9 cellular contexts compared by ENCODE assay signal in the genomic region with DNA sequence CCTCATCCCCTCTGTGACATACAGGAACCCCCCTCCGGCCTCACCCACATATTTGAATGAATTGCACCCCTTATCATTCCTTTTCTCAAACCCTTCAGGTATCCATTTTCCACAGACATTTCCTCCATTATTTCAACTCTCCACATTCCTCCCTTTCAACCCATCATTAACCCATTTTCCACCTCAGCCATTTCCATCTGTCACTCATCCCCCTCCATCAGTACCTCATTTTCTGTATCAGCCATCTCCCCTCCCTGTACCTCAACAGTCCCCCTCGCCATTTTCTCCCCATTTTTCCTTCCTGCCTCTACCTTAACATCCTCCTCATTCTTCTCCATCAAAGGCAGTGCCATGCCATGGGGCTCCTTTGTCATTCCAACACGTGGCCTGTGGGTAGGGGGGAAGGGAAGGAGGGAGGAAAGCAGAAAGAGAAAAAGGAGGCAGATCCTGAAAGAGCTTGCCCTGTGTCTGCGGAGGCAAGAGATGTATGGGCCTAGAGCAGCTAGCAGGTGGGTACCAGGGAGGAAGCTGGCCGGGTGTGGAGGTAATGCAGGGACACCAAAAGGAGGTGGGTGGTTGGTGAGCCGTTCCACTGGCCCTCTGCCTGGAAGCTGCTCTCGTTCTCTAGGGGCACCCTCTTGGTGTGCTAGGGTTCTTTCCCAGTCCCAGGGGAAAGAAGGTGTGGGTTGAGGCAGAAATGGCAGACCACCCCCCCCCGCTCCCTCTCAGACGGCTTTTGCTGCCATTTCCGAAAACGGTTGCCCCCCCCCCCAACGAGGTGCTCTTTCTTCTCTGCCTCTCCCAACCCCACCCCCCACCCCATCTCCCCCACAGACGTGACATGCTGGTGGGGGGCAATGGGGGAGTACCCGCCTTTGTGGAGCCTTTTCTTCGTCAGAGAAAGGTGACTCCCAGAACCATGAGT. TPM values are rescaled to one million over a fixed set of nuclear protein-coding genes. Genes with fewer than 3 reads are reported as not detected.
A peak's percentile ranks its signal among the peaks of the same experiment; 100 is the strongest.
DNase-seq lines count a peak whose midpoint lies in the region; ATAC-seq, FAIRE-seq and TF ChIP-seq lines count a peak whose summit lies in the region.
"Had no signal": no experiment of that assay in that cellular context is flagged by ENCODE, and none has a peak within 500 bp of the region (broad histone marks: within the 10 kb centered on the region; RNA-seq: fewer than 3 reads in every experiment).

No MANE protein-coding gene starts in this region.

- H3K27ac ChIP-seq in K562 (ENCODE audit: extremely low read depth, low read depth, low read length) (no peak overlapping the region; the same call in 2 of the 3 replicates), mesendoderm (ENCODE audit: low read depth, low read length) (no peak overlapping the region), tibial artery (peak overlapping the region; percentile 93 to 100)

- no peak for FAIRE-seq in K562 (lab: Jason Lieb, UNC)

- H2BK5ac ChIP-seq in mesendoderm (ENCODE audit: low read length), result no peak overlapping the region

- H2BK15ac ChIP-seq in mesendoderm (replicated peaks; ENCODE audit: low read depth), result no peak overlapping the region

- H3K9me3 Mint-ChIP-seq in activated T-cell treated with anti-CD3 and anti-CD28 coated beads, Interleukin-2, amount 50 U/mL, for 72 hours, result no peaks in the 10 kb centered on the region

- H3K79me1 ChIP-seq in mesendoderm (ENCODE audit: low read length), result no peaks in the 10 kb centered on the region

- H4K20me1 ChIP-seq in K562 (replicated peaks; ENCODE audit: control insufficient read depth, insufficient read depth, low read length), result no peaks in the 10 kb centered on the region

- TF ChIP-seq POLR2A in K562 (conservative IDR thresholded peaks at IDR 0.05) (no peak), erythroblast (IDR thresholded peaks at IDR 0.05; ENCODE audit: low read length) (no peak)

- no peak for TF ChIP-seq RAD21 in K562 (CRISPR knock-in tag; conservative IDR thresholded peaks at IDR 0.05 in 1 of 2, IDR thresholded peaks at IDR 0.05 in 1 of 2)

- H3K27ac Mint-ChIP-seq in activated T-cell treated with anti-CD3 and anti-CD28 coated beads, Interleukin-2, amount 50 U/mL, for 72 hours, result peak overlapping the region; percentile 43

- H3K27me3 Mint-ChIP-seq in activated T-cell treated with anti-CD3 and anti-CD28 coated beads, Interleukin-2, amount 50 U/mL, for 72 hours (ENCODE audit: low read depth), result no peaks in the 10 kb centered on the region

- H3K9ac ChIP-seq in K562 (ENCODE audit: insufficient read depth in 1 of 2, low read depth in 2 of 2, low read length in 2 of 2), result peak overlapping the region in 1 of 2 experiments; percentile 65; a peak in 1 of 4 replicates
- peak overlapping the region; percentile 80 for H3K9ac ChIP-seq in mesendoderm (ENCODE audit: low read length)

- H3K4me1 ChIP-seq in K562 (replicated peaks in 1 of 2; ENCODE audit: control insufficient read depth in 2 of 2, insufficient read depth in 2 of 2, low read length in 2 of 2) (peaks cover 51 to 52% of the 10 kb centered on the region in 2 experiments), mesendoderm (ENCODE audit: control insufficient read depth, low read depth, low read length) (peaks cover 30% of the 10 kb centered on the region), tibial artery (peaks cover 0 to 69% (median 57%) of the 10 kb centered on the region in 4 donors)

- no peaks in the 10 kb centered on the region for H3K36me3 ChIP-seq in K562 (ENCODE audit: control insufficient read depth, insufficient read depth, low read length)
- no peaks in the 10 kb centered on the region for H3K36me3 ChIP-seq in mesendoderm (ENCODE audit: control insufficient read depth, insufficient read depth, low read length)
- H3K36me3 ChIP-seq in tibial artery, result peaks cover 2 to 4% (median 3%) of the 10 kb centered on the region in 3 donors

- H3K79me2 ChIP-seq in K562 (ENCODE audit: control insufficient read depth, insufficient read depth, low read length), result no peaks in the 10 kb centered on the region; the same call in 2 of the 3 replicates
- H3K79me2 ChIP-seq in mesendoderm (ENCODE audit: control insufficient read depth, insufficient read depth, low read length), result no peaks in the 10 kb centered on the region

- no peak for TF ChIP-seq EP300 in K562 (IDR thresholded peaks at IDR 0.05; ENCODE audit: low read length)

- H3K4ac ChIP-seq in mesendoderm (ENCODE audit: low read depth, low read length), result no peak overlapping the region

- POLR2A ChIA-PET in K562 (lab: Yijun Ruan, JAX), result interaction anchor here (0.6 kb wide), 1 partner anchor 31 kb away, joined by 3 read pairs; no protein-coding TSS in a partner anchor

- CTCF ChIA-PET in K562 (lab: Yijun Ruan, JAX; ENCODE audit: low intra/inter-chr PET ratio), result no interaction called here

- H2BK120ac ChIP-seq in mesendoderm (ENCODE audit: low read depth, low read length), result no peak overlapping the region

- no peaks in the 10 kb centered on the region for H3K27me3 ChIP-seq in K562 (ENCODE audit: control insufficient read depth in 2 of 2, insufficient read depth in 2 of 2, low read length in 2 of 2)
- no peaks in the 10 kb centered on the region for H3K27me3 ChIP-seq in mesendoderm (ENCODE audit: insufficient read depth, low read length, poor library complexity)
- H3K27me3 ChIP-seq in tibial artery, result no peaks in the 10 kb centered on the region

- H3K36me3 Mint-ChIP-seq in activated T-cell treated with anti-CD3 and anti-CD28 coated beads, Interleukin-2, amount 50 U/mL, for 72 hours (ENCODE audit: insufficient read depth in 2 of 2), result peaks cover 1 to 2% of the 10 kb centered on the region in 2 donors

- TF ChIP-seq CTCF in K562 (IDR thresholded peaks at IDR 0.05 in 2 of 3, conservative IDR thresholded peaks at IDR 0.05 in 1 of 3; ENCODE audit: insufficient read depth in 2 of 3, low read depth in 1 of 3, low read length in 3 of 3), result no peak
- TF ChIP-seq CTCF in tibial artery (IDR thresholded peaks at IDR 0.05), result no peak

- intact Hi-C loops in K562 (cut with micrococcal nuclease), result no loop called here
- intact Hi-C loops in tibial artery (cut with DNase I; ENCODE audit: low total_unique reads), result loop anchor here (5.0 kb wide), 1 partner anchor 121 kb away; no protein-coding TSS in a partner anchor

- no peak overlapping the region for H4K5ac ChIP-seq in mesendoderm (ENCODE audit: low read length)

- in situ Hi-C loops in K562 (cut with MboI), result no loop called here

- H2AFZ ChIP-seq in K562 (ENCODE audit: low read depth, low read length), result no peak overlapping the region; the same call in 1 of the 2 replicates

- H3K4me1 Mint-ChIP-seq in activated T-cell treated with anti-CD3 and anti-CD28 coated beads, Interleukin-2, amount 50 U/mL, for 72 hours (ENCODE audit: low read depth), result peaks cover 78% of the 10 kb centered on the region

- 58% methylated on average over 6 of the region's 15 CpGs for WGBS in K562 (ENCODE audit: insufficient coverage, low coverage, missing lambda C conversion rate)
- no CpG with 5 or more reads among the region's 15 CpGs for WGBS in mesendoderm (ENCODE audit: extremely low coverage, insufficient coverage, low lambda C conversion rate)

- no peak for DNase-seq in activated T-cell treated with anti-CD3 and anti-CD28 coated beads, Interleukin-2, amount 50 U/mL, for 72 hours
- DNase-seq in activated T-cell treated with anti-CD3 and anti-CD28 coated beads, Interleukin-2, amount 50 U/mL, for 1 hour, result no peak
- DNase-seq in K562 (ENCODE audit: extremely low read depth in 1 of 4, low spot score in 3 of 4) (no peak), mesendoderm (peak; percentile 41), tibial artery (peak in 1 of 2 donors; percentile 74), NOMO-1 (lab: John Stamatoyannopoulos, UW; ENCODE audit: unreplicated experiment in 2 of 2) (no peak), erythroblast (lab: John Stamatoyannopoulos, UW) (no peak)

- peak overlapping the region; percentile 72 to 74 for H3K4me3 Mint-ChIP-seq in activated T-cell treated with anti-CD3 and anti-CD28 coated beads, Interleukin-2, amount 50 U/mL, for 72 hours

- H3K4me3 ChIP-seq in K562 (no peak overlapping the region), mesendoderm (ENCODE audit: low read length) (peak overlapping the region; percentile 44), tibial artery (peak overlapping the region; percentile 90 to 91)

- H3K18ac ChIP-seq in mesendoderm (ENCODE audit: low read length), result no peak overlapping the region

- no peak overlapping the region for H3K23ac ChIP-seq in mesendoderm (ENCODE audit: low read length)

- H3K4me2 ChIP-seq in K562 (ENCODE audit: insufficient read depth, low read length) (peak overlapping the region; percentile 58), mesendoderm (ENCODE audit: low read length) (peak overlapping the region; percentile 89)

- H3K9me3 ChIP-seq in K562 (replicated peaks; ENCODE audit: control insufficient read depth, insufficient read depth, low read depth, low read length), result no peaks in the 10 kb centered on the region
- H3K9me3 ChIP-seq in tibial artery, result no peaks in the 10 kb centered on the region

- no peak overlapping the region for H2AK5ac ChIP-seq in mesendoderm (ENCODE audit: low read length)

- TSS peak; percentile 50 for BruUV-seq in K562 (replicated peaks; lab: Mats Ljungman, UMichigan)

- no peak for ATAC-seq in activated T-cell treated with anti-CD3 and anti-CD28 coated beads, Interleukin-2, amount 50 U/mL, for 72 hours (replicated peaks in 1 of 2)
- ATAC-seq in K562 (no peak), GM21786 (IDR thresholded peaks at IDR 0.05; ENCODE audit: unreplicated experiment) (no peak)

- no peak overlapping the region for H4K8ac ChIP-seq in mesendoderm (ENCODE audit: low read depth, low read length)

- H3K9me1 ChIP-seq in K562 (ENCODE audit: control insufficient read depth, insufficient read depth, low read length), result peaks cover 9% of the 10 kb centered on the region

- peak overlapping the region; percentile 86 for H3K56ac ChIP-seq in mesendoderm (ENCODE audit: low read length)

RNA-seq across cellular contexts. Expression of a gene that starts 1.6 kb away (rescaled TPM):
- total RNA-seq in activated T-cell treated with anti-CD3 and anti-CD28 coated beads, Interleukin-2, amount 50 U/mL, for 72 hours, result 10 to 100 TPM in 1 of 2 donors, 1 to 10 TPM in 1; 9.9 to 10.6 TPM
- total RNA-seq in K562 (2011; cell fraction: chromatin; rRNA removed; ENCODE audit: low replicate concordance), result 1.4 and 3.1 TPM in 2 replicates
- total RNA-seq in K562 (2011; cell fraction: nucleolus; rRNA removed), result 1.7 and 1.8 TPM in 2 replicates
- total RNA-seq in K562 (2011; cell fraction: nucleoplasm; rRNA removed), result 1.8 and 3.4 TPM in 2 replicates
- total RNA-seq in K562 (2014; rRNA removed) (4.1 and 5.2 TPM in 2 replicates), K562 (2014; rRNA removed; fragmentation: Illumina TruSeq; extraction: Trizol) (3.7 TPM in 2 replicates), K562 (2015; rRNA removed; fragmentation: Illumina TruSeq; extraction: Trizol) (2.6 and 2.7 TPM in 2 replicates), K562 (2021) (3.6 and 4.4 TPM in 2 replicates)
- polyA plus RNA-seq in K562 (2011; rRNA removed) (1.5 and 1.7 TPM in 2 replicates), K562 (2014; fragmentation: Illumina TruSeq; extraction: Trizol) (7.4 and 7.8 TPM in 2 replicates), K562 (2014; fragmentation: Nextera tagmentation; extraction: Ambion mirVana) (under 1 TPM; 0.15 to 0.63 TPM), K562 (2014; rRNA removed) (3.7 and 4.2 TPM in 2 replicates)
- polyA plus RNA-seq in K562 (2011; cell fraction: cytosol; rRNA removed), result 2.7 and 2.8 TPM in 2 replicates
- 2.3 and 4.1 TPM in 2 replicates for polyA plus RNA-seq in K562 (2011; cell fraction: nucleus; rRNA removed)
- polyA plus RNA-seq in K562 (2012), result 4.6 and 5.0 TPM in 2 replicates
- polyA minus RNA-seq in K562 (2011; rRNA and poly(A)+ RNA removed), result 1.0 and 1.6 TPM in 2 replicates
- polyA minus RNA-seq in K562 (2011; cell fraction: cytosol; rRNA and poly(A)+ RNA removed), result 1.1 and 1.2 TPM in 2 replicates
- 1.2 and 1.4 TPM in 2 replicates for polyA minus RNA-seq in K562 (2011; cell fraction: nucleus; rRNA and poly(A)+ RNA removed)
- polyA plus RNA-seq in mesendoderm (2013, experiment 1 of 2), result 24.8 TPM
- polyA plus RNA-seq in mesendoderm (2013, experiment 2 of 2), result 25.9 TPM

RNA-seq across cellular contexts. Expression of a gene that starts 33.1 kb away (rescaled TPM):
- 1 to 10 TPM in 1 of 2 donors, under 1 TPM in 1; 1.00 to 1.1 TPM for total RNA-seq in activated T-cell treated with anti-CD3 and anti-CD28 coated beads, Interleukin-2, amount 50 U/mL, for 72 hours
- not detected in 2 replicates for total RNA-seq in K562 (2011; cell fraction: chromatin; rRNA removed; ENCODE audit: low replicate concordance)
- total RNA-seq in K562 (2011; cell fraction: nucleolus; rRNA removed), result not detected in 2 replicates
- not detected in 2 replicates for total RNA-seq in K562 (2011; cell fraction: nucleoplasm; rRNA removed)
- total RNA-seq in K562 (2014; rRNA removed) (not detected in 2 replicates), K562 (2014; rRNA removed; fragmentation: Illumina TruSeq; extraction: Trizol) (not detected in 2 replicates), K562 (2015; rRNA removed; fragmentation: Illumina TruSeq; extraction: Trizol) (not detected in 2 replicates), K562 (2021) (not detected in 2 replicates)
- polyA plus RNA-seq in K562 (2011; rRNA removed) (0.01 TPM in 2 replicates), K562 (2014; fragmentation: Illumina TruSeq; extraction: Trizol) (not detected in 2 replicates), K562 (2014; fragmentation: Nextera tagmentation; extraction: Ambion mirVana) (not detected), K562 (2014; rRNA removed) (0.01 TPM in 1 of 2 replicates, not detected in the other)
- not detected in 2 replicates for polyA plus RNA-seq in K562 (2011; cell fraction: cytosol; rRNA removed)
- polyA plus RNA-seq in K562 (2011; cell fraction: nucleus; rRNA removed), result 0.01 TPM in 1 of 2 replicates, not detected in the other
- polyA plus RNA-seq in K562 (2012), result 0.03 TPM in 1 of 2 replicates, not detected in the other
- polyA minus RNA-seq in K562 (2011; rRNA and poly(A)+ RNA removed), result not detected in 2 replicates
- not detected in 2 replicates for polyA minus RNA-seq in K562 (2011; cell fraction: cytosol; rRNA and poly(A)+ RNA removed)
- not detected in 2 replicates for polyA minus RNA-seq in K562 (2011; cell fraction: nucleus; rRNA and poly(A)+ RNA removed)
- 0.11 TPM for polyA plus RNA-seq in mesendoderm (2013, experiment 1 of 2)
- 0.11 TPM for polyA plus RNA-seq in mesendoderm (2013, experiment 2 of 2)
- total RNA-seq: M059J had no signal

Comparison
In these comparisons a context has a peak if more than half of its experiments do, and no peak if none do; other contexts are left out.
1. H3K27ac ChIP-seq: peak in tibial artery (2 of 2); none in K562 (single experiment) and mesendoderm (single experiment).